In genomic region chr11:74050465-74050864, GRCh38 we compare ENCODE assay signal across 16 cellular contexts. TPM values are rescaled to one million over a fixed set of nuclear protein-coding genes. Genes with fewer than 3 reads are reported as not detected.
"Had no signal": no experiment of that assay in that cellular context is flagged by ENCODE, and none has a peak within 500 bp of the region (broad histone marks: within the 10 kb centered on the region; RNA-seq: fewer than 3 reads in every experiment).

No MANE protein-coding gene starts in this region.

- H3K4me3 ChIP-seq: esophagus muscularis mucosa, hepatocyte, smooth muscle cell, suprapubic skin, thyroid gland, upper lobe of left lung, uterus had no signal

- ATAC-seq: effector memory CD8-positive, alpha-beta T cell; foreskin keratinocyte; left lobe of liver; naive thymus-derived CD8-positive, alpha-beta T cell; right cardiac atrium; stimulated activated naive CD8-positive, alpha-beta T cell treated with anti-CD3 and anti-CD28 coated beads, Interleukin-15, Interleukin-2, amounts not matched to agents 100 U/mL and 50 U/mL, for 24 hours had no signal

- H2AFZ ChIP-seq: hepatocyte had no signal

- DNase-seq: effector memory CD8-positive, alpha-beta T cell; foreskin keratinocyte; mammary epithelial cell; naive thymus-derived CD8-positive, alpha-beta T cell; right cardiac atrium; stimulated activated CD4-positive, alpha-beta T cell treated with anti-CD3 and anti-CD28 coated beads, Interleukin-2, amount 100 ng/mL, for 48 hours; stimulated activated naive CD8-positive, alpha-beta T cell treated with anti-CD3 and anti-CD28 coated beads, Interleukin-15, Interleukin-2, amounts not matched to agents 100 U/mL and 50 U/mL, for 24 hours; thyroid gland; upper lobe of left lung; uterus had no signal

- H3K36me3 ChIP-seq: thyroid gland, uterus had no signal

- H3K4me2 ChIP-seq: hepatocyte, smooth muscle cell had no signal

- H3K79me2 ChIP-seq: hepatocyte had no signal

- H3K27me3 ChIP-seq: esophagus muscularis mucosa, foreskin keratinocyte, hepatocyte, suprapubic skin, thyroid gland, upper lobe of left lung, uterus had no signal

- H3K4me1 ChIP-seq: esophagus muscularis mucosa, foreskin keratinocyte, suprapubic skin, upper lobe of left lung, uterus had no signal

- H3K27ac ChIP-seq: epithelial cell of prostate, esophagus muscularis mucosa, foreskin keratinocyte, hepatocyte, suprapubic skin, thyroid gland, upper lobe of left lung, uterus had no signal

- H3K9me3 ChIP-seq: esophagus muscularis mucosa, suprapubic skin, thyroid gland, upper lobe of left lung, uterus had no signal

RNA-seq across cellular contexts. Expression of gene UCP3, which starts 41.6 kb away (rescaled TPM):
- polyA plus RNA-seq: hepatocyte had no signal
